8 cellular contexts compared by ENCODE assay signal in genomic region chr14:31208546-31209424, GRCh38. TPM values are rescaled to one million over a fixed set of nuclear protein-coding genes. Genes with fewer than 3 reads are reported as not detected.
DNase-seq lines count a peak whose midpoint lies in the region; ATAC-seq and TF ChIP-seq lines count a peak whose summit lies in the region.

No MANE protein-coding gene starts in this region.

- peaks cover 5% of the 10 kb centered on the region for H3K36me3 Mint-ChIP-seq in activated naive CD8-positive, alpha-beta T cell
- peaks cover 21% of the 10 kb centered on the region for H3K36me3 Mint-ChIP-seq in stimulated activated naive CD8-positive, alpha-beta T cell treated with anti-CD3 and anti-CD28 coated beads, Interleukin-15, Interleukin-2, amounts not matched to agents 100 ng/mL and 50 ng/mL, for 24 hours (ENCODE audit: low read depth)

- WGBS in HUES64, result 89% methylated on average over 16 of the region's 16 CpGs

- H3K9ac ChIP-seq in HUES64 (ENCODE audit: low read depth, low read length), result peak overlapping the region; percentile 91

- peak overlapping the region; percentile 92 for H2AFZ ChIP-seq in ACC112 (ENCODE audit: low read length, unreplicated experiment)

- no peak for DNase-seq in kidney epithelial cell (ENCODE audit: low read depth)
- no peak for DNase-seq in dedifferentiated amniotic fluid mesenchymal stem cell (ENCODE audit: extremely low spot score)

- no peaks in the 10 kb centered on the region for H3K27me3 Mint-ChIP-seq in activated naive CD8-positive, alpha-beta T cell
- no peaks in the 10 kb centered on the region for H3K27me3 Mint-ChIP-seq in stimulated activated naive CD8-positive, alpha-beta T cell treated with anti-CD3 and anti-CD28 coated beads, Interleukin-15, Interleukin-2, amounts not matched to agents 100 ng/mL and 50 ng/mL, for 24 hours

- H3K4me3 Mint-ChIP-seq in activated naive CD8-positive, alpha-beta T cell, result peak overlapping the region; percentile 95
- H3K4me3 Mint-ChIP-seq in stimulated activated naive CD8-positive, alpha-beta T cell treated with anti-CD3 and anti-CD28 coated beads, Interleukin-15, Interleukin-2, amounts not matched to agents 100 ng/mL and 50 ng/mL, for 24 hours, result peak overlapping the region; percentile 88

- H3K4me1 ChIP-seq in ACC112 (ENCODE audit: control insufficient read depth, insufficient read depth, low read length, unreplicated experiment) (peaks cover 17% of the 10 kb centered on the region), HUES64 (ENCODE audit: insufficient read depth, low read length) (peaks cover 19% of the 10 kb centered on the region)

- peaks cover 47% of the 10 kb centered on the region for H3K4me1 Mint-ChIP-seq in activated naive CD8-positive, alpha-beta T cell (ENCODE audit: low read depth)
- H3K4me1 Mint-ChIP-seq in stimulated activated naive CD8-positive, alpha-beta T cell treated with anti-CD3 and anti-CD28 coated beads, Interleukin-15, Interleukin-2, amounts not matched to agents 100 ng/mL and 50 ng/mL, for 24 hours (ENCODE audit: low read depth), result peaks cover 52% of the 10 kb centered on the region

- no peaks in the 10 kb centered on the region; the same call in 1 of the 2 replicates for H3K9me3 ChIP-seq in HUES64 (ENCODE audit: insufficient read depth, low read depth, low read length)

- peak overlapping the region; percentile 98 for H3K27ac ChIP-seq in ACC112 (ENCODE audit: low read depth, low read length)
- H3K27ac ChIP-seq in HUES64 (ENCODE audit: low read depth, low read length), result peak overlapping the region; percentile 97

- no peak for TF ChIP-seq CTCF in kidney epithelial cell (IDR thresholded peaks at IDR 0.05; ENCODE audit: insufficient read depth, low read length, poor library complexity, severe bottlenecking)

- ATAC-seq in GM18502 (IDR thresholded peaks at IDR 0.05; ENCODE audit: poor library complexity, unreplicated experiment) (no peak), GM18907 (IDR thresholded peaks at IDR 0.05; ENCODE audit: unreplicated experiment) (no peak)

- H3K27ac Mint-ChIP-seq in activated naive CD8-positive, alpha-beta T cell, result peak overlapping the region; percentile 99
- H3K27ac Mint-ChIP-seq in stimulated activated naive CD8-positive, alpha-beta T cell treated with anti-CD3 and anti-CD28 coated beads, Interleukin-15, Interleukin-2, amounts not matched to agents 100 ng/mL and 50 ng/mL, for 24 hours, result peak overlapping the region; percentile 98

- H3K4me3 ChIP-seq in ACC112 (ENCODE audit: low read depth, low read length) (peak overlapping the region; percentile 98), HUES64 (ENCODE audit: low read length) (peak overlapping the region; percentile 82), kidney epithelial cell (ENCODE audit: low read depth, low read length) (peak overlapping the region; percentile 73)

- H3K27me3 ChIP-seq in ACC112 (ENCODE audit: insufficient read depth, low read length) (no peaks in the 10 kb centered on the region), HUES64 (ENCODE audit: insufficient read depth, low read length) (no peaks in the 10 kb centered on the region), kidney epithelial cell (ENCODE audit: control insufficient read depth, insufficient read depth, low read length) (no peaks in the 10 kb centered on the region)

- H3K36me3 ChIP-seq in ACC112 (ENCODE audit: insufficient read depth, low read length), result no peaks in the 10 kb centered on the region; the same call in 1 of the 2 replicates
- H3K36me3 ChIP-seq in HUES64 (ENCODE audit: insufficient read depth, low read length), result peaks cover 18% of the 10 kb centered on the region
- H3K36me3 ChIP-seq in kidney epithelial cell (ENCODE audit: control insufficient read depth, insufficient read depth, low read length), result no peaks in the 10 kb centered on the region

- peaks cover 36% of the 10 kb centered on the region for H3K79me2 ChIP-seq in ACC112 (ENCODE audit: control insufficient read depth, insufficient read depth, low read length, unreplicated experiment)

- H3K9me3 Mint-ChIP-seq in activated naive CD8-positive, alpha-beta T cell (ENCODE audit: low read depth), result no peaks in the 10 kb centered on the region
- no peaks in the 10 kb centered on the region for H3K9me3 Mint-ChIP-seq in stimulated activated naive CD8-positive, alpha-beta T cell treated with anti-CD3 and anti-CD28 coated beads, Interleukin-15, Interleukin-2, amounts not matched to agents 100 ng/mL and 50 ng/mL, for 24 hours

RNA-seq across cellular contexts. Expression of gene HECTD1, which starts 1.2 kb away (rescaled TPM):
- polyA plus RNA-seq in HUES64 (2013, experiment 1 of 2), result 52.8 TPM
- 47.6 TPM for polyA plus RNA-seq in HUES64 (2013, experiment 2 of 2)
- 118 TPM in 2 replicates for total RNA-seq in kidney epithelial cell
